ENCODE assay signal across 1 cellular context in genomic region chr6:139500977-139501376, GRCh38.
TF ChIP-seq lines count a peak whose summit lies in the region.

No MANE protein-coding gene starts in this region.

TF ChIP-seq in HepG2, 621 proteins besides CTCF, POLR2A, EP300 and RAD21 (continued from another document):
- TF ChIP-seq, protein P1, sequence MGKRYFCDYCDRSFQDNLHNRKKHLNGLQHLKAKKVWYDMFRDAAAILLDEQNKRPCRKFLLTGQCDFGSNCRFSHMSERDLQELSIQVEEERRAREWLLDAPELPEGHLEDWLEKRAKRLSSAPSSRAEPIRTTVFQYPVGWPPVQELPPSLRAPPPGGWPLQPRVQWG (CRISPR knock-in tag; IDR thresholded peaks at IDR 0.05; ENCODE audit: borderline replicate concordance, low read depth), result no peak
- TF ChIP-seq KMT2A (CRISPR knock-in tag; IDR thresholded peaks at IDR 0.05), result no peak
- no peak for TF ChIP-seq BCL6 (CRISPR knock-in tag; IDR thresholded peaks at IDR 0.05)
- TF ChIP-seq, protein P2, sequence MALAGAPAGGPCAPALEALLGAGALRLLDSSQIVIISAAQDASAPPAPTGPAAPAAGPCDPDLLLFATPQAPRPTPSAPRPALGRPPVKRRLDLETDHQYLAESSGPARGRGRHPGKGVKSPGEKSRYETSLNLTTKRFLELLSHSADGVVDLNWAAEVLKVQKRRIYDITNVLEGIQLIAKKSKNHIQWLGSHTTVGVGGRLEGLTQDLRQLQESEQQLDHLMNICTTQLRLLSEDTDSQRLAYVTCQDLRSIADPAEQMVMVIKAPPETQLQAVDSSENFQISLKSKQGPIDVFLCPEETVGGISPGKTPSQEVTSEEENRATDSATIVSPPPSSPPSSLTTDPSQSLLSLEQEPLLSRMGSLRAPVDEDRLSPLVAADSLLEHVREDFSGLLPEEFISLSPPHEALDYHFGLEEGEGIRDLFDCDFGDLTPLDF (CRISPR knock-in tag; IDR thresholded peaks at IDR 0.05), result no peak
- TF ChIP-seq ZNF792 (CRISPR knock-in tag; IDR thresholded peaks at IDR 0.05), result no peak
- no peak for TF ChIP-seq YEATS2 (CRISPR knock-in tag; IDR thresholded peaks at IDR 0.05; ENCODE audit: borderline replicate concordance)
- no peak for TF ChIP-seq SNAPC4 (CRISPR knock-in tag; IDR thresholded peaks at IDR 0.05)
- TF ChIP-seq, protein P3, sequence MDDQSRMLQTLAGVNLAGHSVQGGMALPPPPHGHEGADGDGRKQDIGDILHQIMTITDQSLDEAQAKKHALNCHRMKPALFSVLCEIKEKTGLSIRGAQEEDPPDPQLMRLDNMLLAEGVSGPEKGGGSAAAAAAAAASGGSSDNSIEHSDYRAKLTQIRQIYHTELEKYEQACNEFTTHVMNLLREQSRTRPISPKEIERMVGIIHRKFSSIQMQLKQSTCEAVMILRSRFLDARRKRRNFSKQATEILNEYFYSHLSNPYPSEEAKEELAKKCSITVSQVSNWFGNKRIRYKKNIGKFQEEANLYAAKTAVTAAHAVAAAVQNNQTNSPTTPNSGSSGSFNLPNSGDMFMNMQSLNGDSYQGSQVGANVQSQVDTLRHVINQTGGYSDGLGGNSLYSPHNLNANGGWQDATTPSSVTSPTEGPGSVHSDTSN (CRISPR knock-in tag; IDR thresholded peaks at IDR 0.05; ENCODE audit: borderline replicate concordance), result no peak
- TF ChIP-seq PHB2 (IDR thresholded peaks at IDR 0.05; ENCODE audit: partially characterized antibody), result no peak
- TF ChIP-seq ZXDC (CRISPR knock-in tag; IDR thresholded peaks at IDR 0.05), result no peak
TF ChIP-seq in HepG2: peak in this region for 2.
